ENCODE assay signal across 1 cellular context in genomic region chr5:124948062-124948753, GRCh38.
TF ChIP-seq lines count a peak whose summit lies in the region.

No MANE protein-coding gene starts in this region.

TF ChIP-seq in HEK293, 187 proteins besides CTCF, POLR2A, EP300 and RAD21 (continued from another document):
- TF ChIP-seq ZBTB44 (tag by site-specific recombination; IDR thresholded peaks at IDR 0.05) (peak; percentile 91), PRDM10 (tag by site-specific recombination; IDR thresholded peaks at IDR 0.05) (no peak), GLIS2 (tag by site-specific recombination; IDR thresholded peaks at IDR 0.05) (no peak), ZNF561 (tag by site-specific recombination; IDR thresholded peaks at IDR 0.05; ENCODE audit: borderline replicate concordance) (peak; percentile 93), ZEB2 (tag by site-specific recombination; IDR thresholded peaks at IDR 0.05) (peak; percentile 64), ZNF660 (tag by site-specific recombination; IDR thresholded peaks at IDR 0.05) (peak; percentile 89), ZNF366 (tag by site-specific recombination; conservative IDR thresholded peaks at IDR 0.05) (peak; percentile 77), ZNF529 (tag by site-specific recombination; IDR thresholded peaks at IDR 0.05; ENCODE audit: insufficient replicate concordance) (peak; percentile 59), MZF1 (tag by site-specific recombination; IDR thresholded peaks at IDR 0.05; ENCODE audit: borderline replicate concordance) (no peak), PRDM1 (tag by site-specific recombination; IDR thresholded peaks at IDR 0.05) (peak; percentile 83), ZNF184 (tag by site-specific recombination; IDR thresholded peaks at IDR 0.05) (peak; percentile 68; the same call in 1 of the 2 replicates), ZNF600 (tag by site-specific recombination; IDR thresholded peaks at IDR 0.05) (peak; percentile 78), ZNF513 (tag by site-specific recombination; IDR thresholded peaks at IDR 0.05) (peak; percentile 47; the same call in 1 of the 2 replicates), ZNF596 (tag by site-specific recombination; IDR thresholded peaks at IDR 0.05) (0 out of 2 replicates have a peak, but pooled peaks have one; percentile 35), OVOL3 (tag by site-specific recombination; IDR thresholded peaks at IDR 0.05) (peak; percentile 20; the same call in 1 of the 2 replicates), ZNF549 (tag by site-specific recombination; IDR thresholded peaks at IDR 0.05) (peak; percentile 66; the same call in 1 of the 2 replicates), KLF10 (tag by site-specific recombination; IDR thresholded peaks at IDR 0.05) (peak; percentile 48; the same call in 1 of the 2 replicates), ZNF350 (tag by site-specific recombination; IDR thresholded peaks at IDR 0.05) (peak; percentile 77; the same call in 1 of the 2 replicates), ZSCAN30 (tag by site-specific recombination; IDR thresholded peaks at IDR 0.05) (peak; percentile 67; the same call in 1 of the 2 replicates), ZNF629 (tag by site-specific recombination; IDR thresholded peaks at IDR 0.05) (0 out of 2 replicates have a peak, but pooled peaks have one; percentile 20), ZNF843 (tag by site-specific recombination; IDR thresholded peaks at IDR 0.05) (peak; percentile 56; the same call in 1 of the 2 replicates), OSR2 (tag by site-specific recombination; IDR thresholded peaks at IDR 0.05) (peak; percentile 58), ZNF248 (tag by site-specific recombination; IDR thresholded peaks at IDR 0.05) (0 out of 2 replicates have a peak, but pooled peaks have one; percentile 40), FEZF1 (tag by site-specific recombination; IDR thresholded peaks at IDR 0.05) (peak; percentile 69), WT1 (tag by site-specific recombination; IDR thresholded peaks at IDR 0.05) (peak; percentile 69), ZNF677 (tag by site-specific recombination; IDR thresholded peaks at IDR 0.05) (peak; percentile 37; the same call in 1 of the 2 replicates), ZNF24 (tag by site-specific recombination; IDR thresholded peaks at IDR 0.05) (no peak), SP7 (tag by site-specific recombination; IDR thresholded peaks at IDR 0.05) (peak; percentile 23; the same call in 1 of the 2 replicates), PRDM4 (tag by site-specific recombination; IDR thresholded peaks at IDR 0.05) (peak; percentile 50; the same call in 1 of the 2 replicates), ZNF18 (tag by site-specific recombination; IDR thresholded peaks at IDR 0.05) (peak; percentile 22; the same call in 1 of the 2 replicates), ZNF48 (tag by site-specific recombination; IDR thresholded peaks at IDR 0.05) (no peak), ZNF670 (tag by site-specific recombination; IDR thresholded peaks at IDR 0.05; ENCODE audit: low read depth) (no peak), IKZF3 (tag by site-specific recombination; IDR thresholded peaks at IDR 0.05) (peak; percentile 85), ZBTB17 (tag by site-specific recombination; IDR thresholded peaks at IDR 0.05) (peak; percentile 38; the same call in 1 of the 2 replicates), ZXDB (tag by site-specific recombination; IDR thresholded peaks at IDR 0.05) (0 out of 2 replicates have a peak, but pooled peaks have one; percentile 26), ZNF510 (tag by site-specific recombination; IDR thresholded peaks at IDR 0.05; ENCODE audit: insufficient replicate concordance) (peak; percentile 56), ZBTB11 (tag by site-specific recombination; conservative IDR thresholded peaks at IDR 0.05; ENCODE audit: low read depth) (no peak)
- TF ChIP-seq, protein P1, sequence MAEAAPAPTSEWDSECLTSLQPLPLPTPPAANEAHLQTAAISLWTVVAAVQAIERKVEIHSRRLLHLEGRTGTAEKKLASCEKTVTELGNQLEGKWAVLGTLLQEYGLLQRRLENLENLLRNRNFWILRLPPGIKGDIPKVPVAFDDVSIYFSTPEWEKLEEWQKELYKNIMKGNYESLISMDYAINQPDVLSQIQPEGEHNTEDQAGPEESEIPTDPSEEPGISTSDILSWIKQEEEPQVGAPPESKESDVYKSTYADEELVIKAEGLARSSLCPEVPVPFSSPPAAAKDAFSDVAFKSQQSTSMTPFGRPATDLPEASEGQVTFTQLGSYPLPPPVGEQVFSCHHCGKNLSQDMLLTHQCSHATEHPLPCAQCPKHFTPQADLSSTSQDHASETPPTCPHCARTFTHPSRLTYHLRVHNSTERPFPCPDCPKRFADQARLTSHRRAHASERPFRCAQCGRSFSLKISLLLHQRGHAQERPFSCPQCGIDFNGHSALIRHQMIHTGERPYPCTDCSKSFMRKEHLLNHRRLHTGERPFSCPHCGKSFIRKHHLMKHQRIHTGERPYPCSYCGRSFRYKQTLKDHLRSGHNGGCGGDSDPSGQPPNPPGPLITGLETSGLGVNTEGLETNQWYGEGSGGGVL (tag by site-specific recombination; IDR thresholded peaks at IDR 0.05), result peak; percentile 28; the same call in 1 of the 2 replicates
- TF ChIP-seq, protein P2, sequence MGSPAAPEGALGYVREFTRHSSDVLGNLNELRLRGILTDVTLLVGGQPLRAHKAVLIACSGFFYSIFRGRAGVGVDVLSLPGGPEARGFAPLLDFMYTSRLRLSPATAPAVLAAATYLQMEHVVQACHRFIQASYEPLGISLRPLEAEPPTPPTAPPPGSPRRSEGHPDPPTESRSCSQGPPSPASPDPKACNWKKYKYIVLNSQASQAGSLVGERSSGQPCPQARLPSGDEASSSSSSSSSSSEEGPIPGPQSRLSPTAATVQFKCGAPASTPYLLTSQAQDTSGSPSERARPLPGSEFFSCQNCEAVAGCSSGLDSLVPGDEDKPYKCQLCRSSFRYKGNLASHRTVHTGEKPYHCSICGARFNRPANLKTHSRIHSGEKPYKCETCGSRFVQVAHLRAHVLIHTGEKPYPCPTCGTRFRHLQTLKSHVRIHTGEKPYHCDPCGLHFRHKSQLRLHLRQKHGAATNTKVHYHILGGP (tag by site-specific recombination; IDR thresholded peaks at IDR 0.05), result peak; percentile 69; the same call in 1 of the 2 replicates
- TF ChIP-seq, protein P3, sequence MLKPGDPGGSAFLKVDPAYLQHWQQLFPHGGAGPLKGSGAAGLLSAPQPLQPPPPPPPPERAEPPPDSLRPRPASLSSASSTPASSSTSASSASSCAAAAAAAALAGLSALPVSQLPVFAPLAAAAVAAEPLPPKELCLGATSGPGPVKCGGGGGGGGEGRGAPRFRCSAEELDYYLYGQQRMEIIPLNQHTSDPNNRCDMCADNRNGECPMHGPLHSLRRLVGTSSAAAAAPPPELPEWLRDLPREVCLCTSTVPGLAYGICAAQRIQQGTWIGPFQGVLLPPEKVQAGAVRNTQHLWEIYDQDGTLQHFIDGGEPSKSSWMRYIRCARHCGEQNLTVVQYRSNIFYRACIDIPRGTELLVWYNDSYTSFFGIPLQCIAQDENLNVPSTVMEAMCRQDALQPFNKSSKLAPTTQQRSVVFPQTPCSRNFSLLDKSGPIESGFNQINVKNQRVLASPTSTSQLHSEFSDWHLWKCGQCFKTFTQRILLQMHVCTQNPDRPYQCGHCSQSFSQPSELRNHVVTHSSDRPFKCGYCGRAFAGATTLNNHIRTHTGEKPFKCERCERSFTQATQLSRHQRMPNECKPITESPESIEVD (tag by site-specific recombination; IDR thresholded peaks at IDR 0.05), result peak; percentile 98
